9 cellular contexts compared by ENCODE assay signal in genomic region chr18:32530947-32531651, GRCh38.
DNase-seq lines count a peak whose midpoint lies in the region; ATAC-seq and TF ChIP-seq lines count a peak whose summit lies in the region.
"Had no signal": no experiment of that assay in that cellular context is flagged by ENCODE, and none has a peak within 500 bp of the region (broad histone marks: within the 10 kb centered on the region; RNA-seq: fewer than 3 reads in every experiment).

No MANE protein-coding gene starts in this region.

- no peak overlapping the region for H3K4me3 ChIP-seq in breast epithelium
- H3K4me3 ChIP-seq in sigmoid colon = no peak overlapping the region
- H3K4me3 ChIP-seq: skin epidermis had no signal

- H3K36me3 ChIP-seq in breast epithelium = no peaks in the 10 kb centered on the region
- H3K36me3 ChIP-seq in sigmoid colon = no peaks in the 10 kb centered on the region

- BruUV-seq in MCF 10A (replicated peaks; lab: Mats Ljungman, UMichigan) = no TSS peak

- H3K27ac Mint-ChIP-seq in MCF 10A (ENCODE audit: low read depth, unreplicated experiment) = no peak overlapping the region

- H3K4me3 Mint-ChIP-seq in MCF 10A (ENCODE audit: unreplicated experiment) = no peak overlapping the region

- no peak for TF ChIP-seq EP300 in sigmoid colon (IDR thresholded peaks at IDR 0.05)

- no peaks in the 10 kb centered on the region for H3K36me3 Mint-ChIP-seq in MCF 10A (ENCODE audit: insufficient read depth, unreplicated experiment)

- no peaks in the 10 kb centered on the region for H3K27me3 Mint-ChIP-seq in MCF 10A (ENCODE audit: insufficient read depth, unreplicated experiment)

- CTCF ChIA-PET in MCF 10A (lab: Yijun Ruan, JAX) = interaction anchor here (0.6 to 1.6 kb wide), 7 partner anchors 11 to 659 kb away, joined by 3 to 8 read pairs (median 4); partner anchors contain the start of gene GAREM1

- H3K4me1 Mint-ChIP-seq in MCF 10A (ENCODE audit: insufficient read depth, unreplicated experiment) = peaks cover 22% of the 10 kb centered on the region

- intact Hi-C loops in MCF 10A (cut with micrococcal nuclease) (no loop called here), breast epithelium (cut with DNase I; ENCODE audit: low total_unique reads) (no loop called here), sigmoid colon (cut with DNase I) (no loop called here)

- H3K27me3 ChIP-seq in breast epithelium (no peaks in the 10 kb centered on the region), sigmoid colon (no peaks in the 10 kb centered on the region)

- WGBS in sigmoid colon, 2 donors = 27 to 41% methylated on average over 3 of the region's 3 CpGs

- H3K9me3 ChIP-seq in breast epithelium = no peaks in the 10 kb centered on the region
- no peaks in the 10 kb centered on the region for H3K9me3 ChIP-seq in sigmoid colon

- POLR2A ChIA-PET in MCF 10A (lab: Yijun Ruan, JAX) = interaction anchor here (0.5 to 3.2 kb wide), 14 partner anchors 9 to 589 kb away, joined by 3 to 27 read pairs (median 3); partner anchors contain the start of genes GAREM1 and TRAPPC8

- TF ChIP-seq POLR2A in breast epithelium (IDR thresholded peaks at IDR 0.05) (no peak), sigmoid colon (IDR thresholded peaks at IDR 0.05) (no peak)

- H3K9me3 Mint-ChIP-seq in MCF 10A (ENCODE audit: unreplicated experiment) = no peaks in the 10 kb centered on the region

- DNase-seq in MCF 10A (ENCODE audit: unreplicated experiment) (peak; percentile 93), breast epithelium (ENCODE audit: low spot score in 2 of 2) (no peak), NOMO-1 treated with DMSO at 0.1 percent for 48 hours (lab: John Stamatoyannopoulos, UW; ENCODE audit: unreplicated experiment) (peak; percentile 95), kidney tubule cell (ENCODE audit: low spot score) (peak; percentile 77), T1000 (lab: John Stamatoyannopoulos, UW) (no peak), sigmoid colon (no peak)
- no peak for DNase-seq in stimulated activated naive CD4-positive, alpha-beta T cell treated with Interleukin-2 at 50 U/mL for 16 hours (lab: John Stamatoyannopoulos, UW)

- ATAC-seq in HG03060 (IDR thresholded peaks at IDR 0.05; ENCODE audit: low read depth, unreplicated experiment) = peak; percentile 99

- H3K27ac ChIP-seq in breast epithelium = no peak overlapping the region
- no peak overlapping the region for H3K27ac ChIP-seq in sigmoid colon

- H3K4me1 ChIP-seq in breast epithelium (no peaks in the 10 kb centered on the region), sigmoid colon (no peaks in the 10 kb centered on the region)

- no peak for TF ChIP-seq CTCF in MCF 10A (IDR thresholded peaks at IDR 0.05; ENCODE audit: unreplicated experiment)
- TF ChIP-seq CTCF in breast epithelium (IDR thresholded peaks at IDR 0.05) = no peak
- TF ChIP-seq CTCF in sigmoid colon (IDR thresholded peaks at IDR 0.05) = no peak

Comparison
In these comparisons a context has a peak if more than half of its experiments do, and no peak if none do; other contexts are left out.
1. DNase-seq: peak in MCF 10A (single experiment), NOMO-1 treated with DMSO at 0.1 percent for 48 hours (single experiment) and kidney tubule cell (single experiment); none in breast epithelium (0 of 2), stimulated activated naive CD4-positive, alpha-beta T cell treated with Interleukin-2 at 50 U/mL for 16 hours (single experiment), T1000 (single experiment) and sigmoid colon (single experiment).